Comparison of ENCODE assay signal across 1 cellular context in genomic region chr4:38782452-38783108, GRCh38.
TF ChIP-seq lines count a peak whose summit lies in the region.

A gene with protein sequence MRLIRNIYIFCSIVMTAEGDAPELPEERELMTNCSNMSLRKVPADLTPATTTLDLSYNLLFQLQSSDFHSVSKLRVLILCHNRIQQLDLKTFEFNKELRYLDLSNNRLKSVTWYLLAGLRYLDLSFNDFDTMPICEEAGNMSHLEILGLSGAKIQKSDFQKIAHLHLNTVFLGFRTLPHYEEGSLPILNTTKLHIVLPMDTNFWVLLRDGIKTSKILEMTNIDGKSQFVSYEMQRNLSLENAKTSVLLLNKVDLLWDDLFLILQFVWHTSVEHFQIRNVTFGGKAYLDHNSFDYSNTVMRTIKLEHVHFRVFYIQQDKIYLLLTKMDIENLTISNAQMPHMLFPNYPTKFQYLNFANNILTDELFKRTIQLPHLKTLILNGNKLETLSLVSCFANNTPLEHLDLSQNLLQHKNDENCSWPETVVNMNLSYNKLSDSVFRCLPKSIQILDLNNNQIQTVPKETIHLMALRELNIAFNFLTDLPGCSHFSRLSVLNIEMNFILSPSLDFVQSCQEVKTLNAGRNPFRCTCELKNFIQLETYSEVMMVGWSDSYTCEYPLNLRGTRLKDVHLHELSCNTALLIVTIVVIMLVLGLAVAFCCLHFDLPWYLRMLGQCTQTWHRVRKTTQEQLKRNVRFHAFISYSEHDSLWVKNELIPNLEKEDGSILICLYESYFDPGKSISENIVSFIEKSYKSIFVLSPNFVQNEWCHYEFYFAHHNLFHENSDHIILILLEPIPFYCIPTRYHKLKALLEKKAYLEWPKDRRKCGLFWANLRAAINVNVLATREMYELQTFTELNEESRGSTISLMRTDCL (minus strand): TSS chr4:38782990. CDS start chr4:38775590, 7,400 bp downstream.

TF ChIP-seq in GM12878, 131 proteins besides CTCF, POLR2A, EP300 and RAD21 (continued from another document and continues in another):
- no peak for TF ChIP-seq NKRF (conservative IDR thresholded peaks at IDR 0.05)
- peak; percentile 52 to 57; a peak in 2 of 4 replicates for TF ChIP-seq BHLHE40 (IDR thresholded peaks at IDR 0.05; ENCODE audit: borderline replicate concordance in 1 of 2, low read depth in 2 of 2, low read length in 1 of 2)
- TF ChIP-seq USF2 (IDR thresholded peaks at IDR 0.05; ENCODE audit: borderline replicate concordance, low read depth, low read length), result no peak
- TF ChIP-seq NR2C1 (IDR thresholded peaks at IDR 0.05), result no peak
- TF ChIP-seq ZNF592 (IDR thresholded peaks at IDR 0.05), result no peak
- no peak for TF ChIP-seq SP1 (IDR thresholded peaks at IDR 0.05; ENCODE audit: low read depth, low read length)
- TF ChIP-seq IRF5 (IDR thresholded peaks at IDR 0.05; ENCODE audit: borderline replicate concordance), result no peak
- TF ChIP-seq, protein P1, sequence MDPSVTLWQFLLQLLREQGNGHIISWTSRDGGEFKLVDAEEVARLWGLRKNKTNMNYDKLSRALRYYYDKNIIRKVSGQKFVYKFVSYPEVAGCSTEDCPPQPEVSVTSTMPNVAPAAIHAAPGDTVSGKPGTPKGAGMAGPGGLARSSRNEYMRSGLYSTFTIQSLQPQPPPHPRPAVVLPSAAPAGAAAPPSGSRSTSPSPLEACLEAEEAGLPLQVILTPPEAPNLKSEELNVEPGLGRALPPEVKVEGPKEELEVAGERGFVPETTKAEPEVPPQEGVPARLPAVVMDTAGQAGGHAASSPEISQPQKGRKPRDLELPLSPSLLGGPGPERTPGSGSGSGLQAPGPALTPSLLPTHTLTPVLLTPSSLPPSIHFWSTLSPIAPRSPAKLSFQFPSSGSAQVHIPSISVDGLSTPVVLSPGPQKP (IDR thresholded peaks at IDR 0.05; ENCODE audit: low read depth, low read length), result no peak
- TF ChIP-seq RUNX3 (IDR thresholded peaks at IDR 0.05; ENCODE audit: low read length), result peak; percentile 56
- TF ChIP-seq ATF2 (IDR thresholded peaks at IDR 0.05; ENCODE audit: low read length), result peak; percentile 58
- TF ChIP-seq, protein P2, sequence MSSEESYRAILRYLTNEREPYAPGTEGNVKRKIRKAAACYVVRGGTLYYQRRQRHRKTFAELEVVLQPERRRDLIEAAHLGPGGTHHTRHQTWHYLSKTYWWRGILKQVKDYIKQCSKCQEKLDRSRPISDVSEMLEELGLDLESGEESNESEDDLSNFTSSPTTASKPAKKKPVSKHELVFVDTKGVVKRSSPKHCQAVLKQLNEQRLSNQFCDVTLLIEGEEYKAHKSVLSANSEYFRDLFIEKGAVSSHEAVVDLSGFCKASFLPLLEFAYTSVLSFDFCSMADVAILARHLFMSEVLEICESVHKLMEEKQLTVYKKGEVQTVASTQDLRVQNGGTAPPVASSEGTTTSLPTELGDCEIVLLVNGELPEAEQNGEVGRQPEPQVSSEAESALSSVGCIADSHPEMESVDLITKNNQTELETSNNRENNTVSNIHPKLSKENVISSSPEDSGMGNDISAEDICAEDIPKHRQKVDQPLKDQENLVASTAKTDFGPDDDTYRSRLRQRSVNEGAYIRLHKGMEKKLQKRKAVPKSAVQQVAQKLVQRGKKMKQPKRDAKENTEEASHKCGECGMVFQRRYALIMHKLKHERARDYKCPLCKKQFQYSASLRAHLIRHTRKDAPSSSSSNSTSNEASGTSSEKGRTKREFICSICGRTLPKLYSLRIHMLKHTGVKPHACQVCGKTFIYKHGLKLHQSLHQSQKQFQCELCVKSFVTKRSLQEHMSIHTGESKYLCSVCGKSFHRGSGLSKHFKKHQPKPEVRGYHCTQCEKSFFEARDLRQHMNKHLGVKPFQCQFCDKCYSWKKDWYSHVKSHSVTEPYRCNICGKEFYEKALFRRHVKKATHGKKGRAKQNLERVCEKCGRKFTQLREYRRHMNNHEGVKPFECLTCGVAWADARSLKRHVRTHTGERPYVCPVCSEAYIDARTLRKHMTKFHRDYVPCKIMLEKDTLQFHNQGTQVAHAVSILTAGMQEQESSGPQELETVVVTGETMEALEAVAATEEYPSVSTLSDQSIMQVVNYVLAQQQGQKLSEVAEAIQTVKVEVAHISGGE (CRISPR knock-in tag; IDR thresholded peaks at IDR 0.05), result no peak
- no peak for TF ChIP-seq NRF1 (conservative IDR thresholded peaks at IDR 0.05; ENCODE audit: low read depth, low read length)
- TF ChIP-seq NFXL1 (IDR thresholded peaks at IDR 0.05; ENCODE audit: borderline replicate concordance), result no peak
- TF ChIP-seq KAT2A (conservative IDR thresholded peaks at IDR 0.05; ENCODE audit: control insufficient read depth, low read depth, low read length), result no peak
- TF ChIP-seq HCFC1 (IDR thresholded peaks at IDR 0.05; ENCODE audit: low read length), result no peak
- TF ChIP-seq ESRRA (IDR thresholded peaks at IDR 0.05; ENCODE audit: low read length), result no peak
- peak; percentile 77 for TF ChIP-seq MEF2A (IDR thresholded peaks at IDR 0.05; ENCODE audit: insufficient read depth, low read depth, low read length)
- TF ChIP-seq LARP7 (IDR thresholded peaks at IDR 0.05), result no peak
- TF ChIP-seq CBX5 (IDR thresholded peaks at IDR 0.05; ENCODE audit: low read depth), result peak; percentile 63; the same call in 1 of the 2 replicates
- TF ChIP-seq RAD51 (IDR thresholded peaks at IDR 0.05), result peak; percentile 23; the same call in 1 of the 2 replicates
- no peak for TF ChIP-seq SIN3A (IDR thresholded peaks at IDR 0.05; ENCODE audit: low read depth, low read length)
- TF ChIP-seq, protein P3, sequence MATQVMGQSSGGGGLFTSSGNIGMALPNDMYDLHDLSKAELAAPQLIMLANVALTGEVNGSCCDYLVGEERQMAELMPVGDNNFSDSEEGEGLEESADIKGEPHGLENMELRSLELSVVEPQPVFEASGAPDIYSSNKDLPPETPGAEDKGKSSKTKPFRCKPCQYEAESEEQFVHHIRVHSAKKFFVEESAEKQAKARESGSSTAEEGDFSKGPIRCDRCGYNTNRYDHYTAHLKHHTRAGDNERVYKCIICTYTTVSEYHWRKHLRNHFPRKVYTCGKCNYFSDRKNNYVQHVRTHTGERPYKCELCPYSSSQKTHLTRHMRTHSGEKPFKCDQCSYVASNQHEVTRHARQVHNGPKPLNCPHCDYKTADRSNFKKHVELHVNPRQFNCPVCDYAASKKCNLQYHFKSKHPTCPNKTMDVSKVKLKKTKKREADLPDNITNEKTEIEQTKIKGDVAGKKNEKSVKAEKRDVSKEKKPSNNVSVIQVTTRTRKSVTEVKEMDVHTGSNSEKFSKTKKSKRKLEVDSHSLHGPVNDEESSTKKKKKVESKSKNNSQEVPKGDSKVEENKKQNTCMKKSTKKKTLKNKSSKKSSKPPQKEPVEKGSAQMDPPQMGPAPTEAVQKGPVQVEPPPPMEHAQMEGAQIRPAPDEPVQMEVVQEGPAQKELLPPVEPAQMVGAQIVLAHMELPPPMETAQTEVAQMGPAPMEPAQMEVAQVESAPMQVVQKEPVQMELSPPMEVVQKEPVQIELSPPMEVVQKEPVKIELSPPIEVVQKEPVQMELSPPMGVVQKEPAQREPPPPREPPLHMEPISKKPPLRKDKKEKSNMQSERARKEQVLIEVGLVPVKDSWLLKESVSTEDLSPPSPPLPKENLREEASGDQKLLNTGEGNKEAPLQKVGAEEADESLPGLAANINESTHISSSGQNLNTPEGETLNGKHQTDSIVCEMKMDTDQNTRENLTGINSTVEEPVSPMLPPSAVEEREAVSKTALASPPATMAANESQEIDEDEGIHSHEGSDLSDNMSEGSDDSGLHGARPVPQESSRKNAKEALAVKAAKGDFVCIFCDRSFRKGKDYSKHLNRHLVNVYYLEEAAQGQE (IDR thresholded peaks at IDR 0.05; ENCODE audit: low read depth, low read length), result no peak
- TF ChIP-seq PAX5 (IDR thresholded peaks at IDR 0.05; ENCODE audit: borderline replicate concordance, low read depth, low read length), result no peak
- no peak for TF ChIP-seq HDGF (IDR thresholded peaks at IDR 0.05)
- peak; percentile 26 for TF ChIP-seq MEF2B (IDR thresholded peaks at IDR 0.05; ENCODE audit: partially characterized antibody, poor library complexity, severe bottlenecking)
- no peak for TF ChIP-seq MYC (IDR thresholded peaks at IDR 0.05; ENCODE audit: insufficient read depth, insufficient read length, insufficient replicate concordance, low read length, severe bottlenecking)
- TF ChIP-seq ZBTB4 (CRISPR knock-in tag; IDR thresholded peaks at IDR 0.05), result 0 out of 2 replicates have a peak, but pooled peaks have one; percentile 5
- TF ChIP-seq TAF1 (IDR thresholded peaks at IDR 0.05; ENCODE audit: borderline replicate concordance, low read depth, low read length), result peak; percentile 73
